Comparison of ENCODE assay signal across 1 cellular context in genomic region chr1:232784794-232785193, GRCh38.
TF ChIP-seq lines count a peak whose summit lies in the region.

No MANE protein-coding gene starts in this region.

TF ChIP-seq in GM23338, 12 proteins besides CTCF, POLR2A, EP300 and RAD21 (continued from another document):
- TF ChIP-seq, protein P1, sequence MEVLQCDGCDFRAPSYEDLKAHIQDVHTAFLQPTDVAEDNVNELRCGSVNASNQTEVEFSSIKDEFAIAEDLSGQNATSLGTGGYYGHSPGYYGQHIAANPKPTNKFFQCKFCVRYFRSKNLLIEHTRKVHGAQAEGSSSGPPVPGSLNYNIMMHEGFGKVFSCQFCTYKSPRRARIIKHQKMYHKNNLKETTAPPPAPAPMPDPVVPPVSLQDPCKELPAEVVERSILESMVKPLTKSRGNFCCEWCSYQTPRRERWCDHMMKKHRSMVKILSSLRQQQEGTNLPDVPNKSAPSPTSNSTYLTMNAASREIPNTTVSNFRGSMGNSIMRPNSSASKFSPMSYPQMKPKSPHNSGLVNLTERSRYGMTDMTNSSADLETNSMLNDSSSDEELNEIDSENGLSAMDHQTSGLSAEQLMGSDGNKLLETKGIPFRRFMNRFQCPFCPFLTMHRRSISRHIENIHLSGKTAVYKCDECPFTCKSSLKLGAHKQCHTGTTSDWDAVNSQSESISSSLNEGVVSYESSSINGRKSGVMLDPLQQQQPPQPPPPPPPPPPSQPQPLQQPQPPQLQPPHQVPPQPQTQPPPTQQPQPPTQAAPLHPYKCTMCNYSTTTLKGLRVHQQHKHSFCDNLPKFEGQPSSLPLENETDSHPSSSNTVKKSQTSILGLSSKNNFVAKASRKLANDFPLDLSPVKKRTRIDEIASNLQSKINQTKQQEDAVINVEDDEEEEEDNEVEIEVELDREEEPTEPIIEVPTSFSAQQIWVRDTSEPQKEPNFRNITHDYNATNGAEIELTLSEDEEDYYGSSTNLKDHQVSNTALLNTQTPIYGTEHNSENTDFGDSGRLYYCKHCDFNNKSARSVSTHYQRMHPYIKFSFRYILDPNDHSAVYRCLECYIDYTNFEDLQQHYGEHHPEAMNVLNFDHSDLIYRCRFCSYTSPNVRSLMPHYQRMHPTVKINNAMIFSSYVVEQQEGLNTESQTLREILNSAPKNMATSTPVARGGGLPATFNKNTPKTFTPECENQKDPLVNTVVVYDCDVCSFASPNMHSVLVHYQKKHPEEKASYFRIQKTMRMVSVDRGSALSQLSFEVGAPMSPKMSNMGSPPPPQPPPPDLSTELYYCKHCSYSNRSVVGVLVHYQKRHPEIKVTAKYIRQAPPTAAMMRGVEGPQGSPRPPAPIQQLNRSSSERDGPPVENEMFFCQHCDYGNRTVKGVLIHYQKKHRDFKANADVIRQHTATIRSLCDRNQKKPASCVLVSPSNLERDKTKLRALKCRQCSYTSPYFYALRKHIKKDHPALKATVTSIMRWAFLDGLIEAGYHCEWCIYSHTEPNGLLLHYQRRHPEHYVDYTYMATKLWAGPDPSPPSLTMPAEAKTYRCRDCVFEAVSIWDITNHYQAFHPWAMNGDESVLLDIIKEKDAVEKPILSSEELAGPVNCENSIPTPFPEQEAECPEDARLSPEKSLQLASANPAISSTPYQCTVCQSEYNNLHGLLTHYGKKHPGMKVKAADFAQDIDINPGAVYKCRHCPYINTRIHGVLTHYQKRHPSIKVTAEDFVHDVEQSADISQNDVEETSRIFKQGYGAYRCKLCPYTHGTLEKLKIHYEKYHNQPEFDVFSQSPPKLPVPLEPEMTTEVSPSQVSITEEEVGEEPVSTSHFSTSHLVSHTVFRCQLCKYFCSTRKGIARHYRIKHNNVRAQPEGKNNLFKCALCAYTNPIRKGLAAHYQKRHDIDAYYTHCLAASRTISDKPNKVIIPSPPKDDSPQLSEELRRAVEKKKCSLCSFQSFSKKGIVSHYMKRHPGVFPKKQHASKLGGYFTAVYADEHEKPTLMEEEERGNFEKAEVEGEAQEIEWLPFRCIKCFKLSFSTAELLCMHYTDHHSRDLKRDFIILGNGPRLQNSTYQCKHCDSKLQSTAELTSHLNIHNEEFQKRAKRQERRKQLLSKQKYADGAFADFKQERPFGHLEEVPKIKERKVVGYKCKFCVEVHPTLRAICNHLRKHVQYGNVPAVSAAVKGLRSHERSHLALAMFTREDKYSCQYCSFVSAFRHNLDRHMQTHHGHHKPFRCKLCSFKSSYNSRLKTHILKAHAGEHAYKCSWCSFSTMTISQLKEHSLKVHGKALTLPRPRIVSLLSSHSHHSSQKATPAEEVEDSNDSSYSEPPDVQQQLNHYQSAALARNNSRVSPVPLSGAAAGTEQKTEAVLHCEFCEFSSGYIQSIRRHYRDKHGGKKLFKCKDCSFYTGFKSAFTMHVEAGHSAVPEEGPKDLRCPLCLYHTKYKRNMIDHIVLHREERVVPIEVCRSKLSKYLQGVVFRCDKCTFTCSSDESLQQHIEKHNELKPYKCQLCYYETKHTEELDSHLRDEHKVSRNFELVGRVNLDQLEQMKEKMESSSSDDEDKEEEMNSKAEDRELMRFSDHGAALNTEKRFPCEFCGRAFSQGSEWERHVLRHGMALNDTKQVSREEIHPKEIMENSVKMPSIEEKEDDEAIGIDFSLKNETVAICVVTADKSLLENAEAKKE (CRISPR knock-in tag; IDR thresholded peaks at IDR 0.05): no peak
- TF ChIP-seq CREB1 (CRISPR knock-in tag; IDR thresholded peaks at IDR 0.05; ENCODE audit: low read depth): no peak
- TF ChIP-seq EZH2phosphoT487 (IDR thresholded peaks at IDR 0.05; ENCODE audit: unreplicated experiment): no peak
- TF ChIP-seq NANOG (IDR thresholded peaks at IDR 0.05; ENCODE audit: borderline replicate concordance): no peak
- TF ChIP-seq POLR2AphosphoS5 (IDR thresholded peaks at IDR 0.05; ENCODE audit: low read depth): no peak
- TF ChIP-seq ZNF331 (CRISPR knock-in tag; IDR thresholded peaks at IDR 0.05; ENCODE audit: low read depth): no peak
- TF ChIP-seq REST (IDR thresholded peaks at IDR 0.05; ENCODE audit: unreplicated experiment): no peak
- TF ChIP-seq, protein P2, sequence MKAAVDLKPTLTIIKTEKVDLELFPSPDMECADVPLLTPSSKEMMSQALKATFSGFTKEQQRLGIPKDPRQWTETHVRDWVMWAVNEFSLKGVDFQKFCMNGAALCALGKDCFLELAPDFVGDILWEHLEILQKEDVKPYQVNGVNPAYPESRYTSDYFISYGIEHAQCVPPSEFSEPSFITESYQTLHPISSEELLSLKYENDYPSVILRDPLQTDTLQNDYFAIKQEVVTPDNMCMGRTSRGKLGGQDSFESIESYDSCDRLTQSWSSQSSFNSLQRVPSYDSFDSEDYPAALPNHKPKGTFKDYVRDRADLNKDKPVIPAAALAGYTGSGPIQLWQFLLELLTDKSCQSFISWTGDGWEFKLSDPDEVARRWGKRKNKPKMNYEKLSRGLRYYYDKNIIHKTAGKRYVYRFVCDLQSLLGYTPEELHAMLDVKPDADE (IDR thresholded peaks at IDR 0.05): no peak
- no peak for TF ChIP-seq JUNB (IDR thresholded peaks at IDR 0.05; ENCODE audit: unreplicated experiment)
- no peak for TF ChIP-seq STAT1 (IDR thresholded peaks at IDR 0.05; ENCODE audit: unreplicated experiment)
- TF ChIP-seq EZH2 (IDR thresholded peaks at IDR 0.05; ENCODE audit: low read depth, unreplicated experiment): no peak
TF ChIP-seq in GM23338: peak in this region for 0.
